ENCODE assay signal across 21 cellular contexts in the genomic region with DNA sequence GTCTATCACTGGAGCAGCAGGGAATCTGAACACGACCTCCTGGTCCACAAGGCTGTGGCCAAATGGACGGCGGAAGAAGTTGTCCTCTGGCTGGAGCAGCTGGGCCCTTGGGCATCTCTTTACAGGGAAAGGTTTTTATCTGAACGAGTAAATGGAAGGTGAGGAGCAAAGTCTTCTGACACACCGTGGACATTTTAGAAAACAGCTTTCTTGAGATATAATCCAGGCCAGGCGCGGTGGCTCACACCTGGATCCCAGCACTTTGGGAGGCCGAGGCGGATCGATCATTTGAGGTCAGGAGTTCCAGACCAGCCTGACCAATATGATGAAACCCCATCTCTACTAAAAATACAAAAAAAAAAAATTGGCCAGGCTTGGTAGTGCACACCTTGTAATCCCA. TPM values are rescaled to one million over a fixed set of nuclear protein-coding genes. Genes with fewer than 3 reads are reported as not detected.
"Had no signal": no experiment of that assay in that cellular context is flagged by ENCODE, and none has a peak within 500 bp of the region (broad histone marks: within the 10 kb centered on the region; RNA-seq: fewer than 3 reads in every experiment).

No MANE protein-coding gene starts in this region.

- H3K9me3 Mint-ChIP-seq: brain, mesothelial cell of epicardium, nephron progenitor cell, T-cell had no signal

- H3K27me3 ChIP-seq: right atrium auricular region had no signal

- H3K4me1 ChIP-seq: right atrium auricular region had no signal

- H3K27me3 Mint-ChIP-seq: activated CD8-positive, alpha-beta memory T cell treated with anti-CD3 and anti-CD28 coated beads, Interleukin-2, amount 10 ng/mL, durations not matched to agents 7 days and 5 days; brain; progenitor cell of endocrine pancreas; T-cell had no signal

- H3K27ac Mint-ChIP-seq: activated CD8-positive, alpha-beta memory T cell treated with anti-CD3 and anti-CD28 coated beads, Interleukin-2, amount 10 ng/mL, durations not matched to agents 7 days and 5 days; brain; mesothelial cell of epicardium; progenitor cell of endocrine pancreas; T-cell had no signal

- H3K9me3 ChIP-seq: right atrium auricular region, SK-N-SH, thoracic aorta had no signal

- DNase-seq: activated CD4-positive, alpha-beta T cell treated with anti-CD3 and anti-CD28 coated beads, Interleukin-2, amount 50 U/mL, for 1 hour; activated CD8-positive, alpha-beta memory T cell treated with anti-CD3 and anti-CD28 coated beads, Interleukin-2, amount 10 ng/mL, durations not matched to agents 7 days and 5 days; activated naive CD4-positive, alpha-beta T cell treated with anti-CD3 and anti-CD28 coated beads, Interleukin-2, amount 50 U/mL, for 16 hours; activated T-cell treated with anti-CD3 and anti-CD28 coated beads, Interleukin-2, amount 50 U/mL, for 1 hour; cortex of kidney; effector CD4-positive, alpha-beta T cell; head of caudate nucleus; nephron progenitor cell; occipital lobe; SK-N-SH; T-cell; T1000 had no signal

- H3K4me3 Mint-ChIP-seq: activated CD8-positive, alpha-beta memory T cell treated with anti-CD3 and anti-CD28 coated beads, Interleukin-2, amount 10 ng/mL, durations not matched to agents 7 days and 5 days; brain; mesothelial cell of epicardium; nephron progenitor cell; T-cell had no signal

- H3K4me3 ChIP-seq: right atrium auricular region, skin epidermis, thoracic aorta had no signal

- H3K4me1 Mint-ChIP-seq: activated CD8-positive, alpha-beta memory T cell treated with anti-CD3 and anti-CD28 coated beads, Interleukin-2, amount 10 ng/mL, durations not matched to agents 7 days and 5 days; brain; mesothelial cell of epicardium; nephron progenitor cell had no signal

- H3K9me2 ChIP-seq: SK-N-SH had no signal

- H3K4me2 ChIP-seq: SK-N-SH had no signal

- ATAC-seq: activated CD8-positive, alpha-beta memory T cell treated with anti-CD3 and anti-CD28 coated beads, Interleukin-2, amount 10 ng/mL, durations not matched to agents 7 days and 5 days; T-cell had no signal

- H3K27ac ChIP-seq: right atrium auricular region, skin epidermis, thoracic aorta had no signal

RNA-seq across cellular contexts. Expression of a gene that starts 44.3 kb away (rescaled TPM):
- total RNA-seq: activated CD8-positive, alpha-beta memory T cell treated with anti-CD3 and anti-CD28 coated beads, Interleukin-2, amount 10 ng/mL, durations not matched to agents 7 days and 5 days; fibroblast of lung; frontal cortex; lower leg skin; mesothelial cell of epicardium; occipital lobe; right atrium auricular region; thoracic aorta had no signal
